ENCODE assay signal across 1 cellular context in the genomic region with DNA sequence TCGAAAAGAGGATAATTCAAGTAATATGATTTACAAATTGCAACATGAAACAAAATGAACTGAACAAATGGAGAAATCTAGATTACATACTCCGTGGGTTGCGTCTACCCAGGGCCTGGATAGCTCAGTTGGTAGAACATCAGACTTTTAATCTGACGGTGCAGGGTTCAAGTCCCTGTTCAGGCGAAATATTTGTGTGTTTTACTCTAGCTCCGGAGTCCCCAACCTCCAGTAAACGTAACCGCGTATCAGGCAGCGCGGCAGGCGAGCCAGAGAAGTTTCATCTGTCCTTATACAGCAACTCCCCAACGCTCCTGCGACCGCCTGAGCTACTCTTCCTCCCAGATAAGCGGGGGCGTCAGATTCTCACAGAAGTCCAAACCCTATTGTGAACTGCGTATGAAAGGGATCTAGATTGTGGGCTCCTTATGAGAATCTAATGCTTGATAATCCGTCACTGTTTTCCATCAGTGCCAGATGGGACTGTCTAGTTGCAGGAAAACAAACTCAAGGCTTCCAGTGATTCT.
TF ChIP-seq lines count a peak whose summit lies in the region.

No MANE protein-coding gene starts in this region.

TF ChIP-seq in K562, 482 proteins besides CTCF, POLR2A, EP300 and RAD21 (continued from another document and continues in another):
- TF ChIP-seq, protein P1, sequence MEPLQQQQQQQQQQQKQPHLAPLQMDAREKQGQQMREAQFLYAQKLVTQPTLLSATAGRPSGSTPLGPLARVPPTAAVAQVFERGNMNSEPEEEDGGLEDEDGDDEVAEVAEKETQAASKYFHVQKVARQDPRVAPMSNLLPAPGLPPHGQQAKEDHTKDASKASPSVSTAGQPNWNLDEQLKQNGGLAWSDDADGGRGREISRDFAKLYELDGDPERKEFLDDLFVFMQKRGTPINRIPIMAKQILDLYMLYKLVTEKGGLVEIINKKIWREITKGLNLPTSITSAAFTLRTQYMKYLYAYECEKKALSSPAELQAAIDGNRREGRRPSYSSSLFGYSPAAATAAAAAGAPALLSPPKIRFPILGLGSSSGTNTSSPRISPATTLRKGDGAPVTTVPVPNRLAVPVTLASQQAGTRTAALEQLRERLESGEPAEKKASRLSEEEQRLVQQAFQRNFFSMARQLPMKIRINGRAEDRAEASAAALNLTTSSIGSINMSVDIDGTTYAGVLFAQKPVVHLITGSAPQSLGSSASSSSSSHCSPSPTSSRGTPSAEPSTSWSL (CRISPR knock-in tag; IDR thresholded peaks at IDR 0.05; ENCODE audit: borderline replicate concordance) = no peak
- TF ChIP-seq, protein P2, sequence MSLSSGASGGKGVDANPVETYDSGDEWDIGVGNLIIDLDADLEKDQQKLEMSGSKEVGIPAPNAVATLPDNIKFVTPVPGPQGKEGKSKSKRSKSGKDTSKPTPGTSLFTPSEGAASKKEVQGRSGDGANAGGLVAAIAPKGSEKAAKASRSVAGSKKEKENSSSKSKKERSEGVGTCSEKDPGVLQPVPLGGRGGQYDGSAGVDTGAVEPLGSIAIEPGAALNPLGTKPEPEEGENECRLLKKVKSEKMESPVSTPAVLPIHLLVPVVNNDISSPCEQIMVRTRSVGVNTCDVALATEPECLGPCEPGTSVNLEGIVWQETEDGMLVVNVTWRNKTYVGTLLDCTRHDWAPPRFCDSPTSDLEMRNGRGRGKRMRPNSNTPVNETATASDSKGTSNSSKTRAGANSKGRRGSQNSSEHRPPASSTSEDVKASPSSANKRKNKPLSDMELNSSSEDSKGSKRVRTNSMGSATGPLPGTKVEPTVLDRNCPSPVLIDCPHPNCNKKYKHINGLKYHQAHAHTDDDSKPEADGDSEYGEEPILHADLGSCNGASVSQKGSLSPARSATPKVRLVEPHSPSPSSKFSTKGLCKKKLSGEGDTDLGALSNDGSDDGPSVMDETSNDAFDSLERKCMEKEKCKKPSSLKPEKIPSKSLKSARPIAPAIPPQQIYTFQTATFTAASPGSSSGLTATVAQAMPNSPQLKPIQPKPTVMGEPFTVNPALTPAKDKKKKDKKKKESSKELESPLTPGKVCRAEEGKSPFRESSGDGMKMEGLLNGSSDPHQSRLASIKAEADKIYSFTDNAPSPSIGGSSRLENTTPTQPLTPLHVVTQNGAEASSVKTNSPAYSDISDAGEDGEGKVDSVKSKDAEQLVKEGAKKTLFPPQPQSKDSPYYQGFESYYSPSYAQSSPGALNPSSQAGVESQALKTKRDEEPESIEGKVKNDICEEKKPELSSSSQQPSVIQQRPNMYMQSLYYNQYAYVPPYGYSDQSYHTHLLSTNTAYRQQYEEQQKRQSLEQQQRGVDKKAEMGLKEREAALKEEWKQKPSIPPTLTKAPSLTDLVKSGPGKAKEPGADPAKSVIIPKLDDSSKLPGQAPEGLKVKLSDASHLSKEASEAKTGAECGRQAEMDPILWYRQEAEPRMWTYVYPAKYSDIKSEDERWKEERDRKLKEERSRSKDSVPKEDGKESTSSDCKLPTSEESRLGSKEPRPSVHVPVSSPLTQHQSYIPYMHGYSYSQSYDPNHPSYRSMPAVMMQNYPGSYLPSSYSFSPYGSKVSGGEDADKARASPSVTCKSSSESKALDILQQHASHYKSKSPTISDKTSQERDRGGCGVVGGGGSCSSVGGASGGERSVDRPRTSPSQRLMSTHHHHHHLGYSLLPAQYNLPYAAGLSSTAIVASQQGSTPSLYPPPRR (CRISPR knock-in tag; IDR thresholded peaks at IDR 0.05; ENCODE audit: borderline replicate concordance) = no peak; the same call in 1 of the 2 replicates
- TF ChIP-seq MAZ (CRISPR knock-in tag; conservative IDR thresholded peaks at IDR 0.05 in 1 of 2, IDR thresholded peaks at IDR 0.05 in 1 of 2) (peak; percentile 23 to 89; a peak in 2 of 4 replicates), PML (IDR thresholded peaks at IDR 0.05; ENCODE audit: low read length) (peak; percentile 46; the same call in 1 of the 2 replicates), ZKSCAN8 (CRISPR knock-in tag; IDR thresholded peaks at IDR 0.05) (peak; percentile 36; the same call in 1 of the 2 replicates), SIN3B (IDR thresholded peaks at IDR 0.05; ENCODE audit: low read depth) (no peak), ZEB2 (IDR thresholded peaks at IDR 0.05) (0 out of 2 replicates have a peak, but pooled peaks have one; percentile 52), KLF16 (IDR thresholded peaks at IDR 0.05) (no peak; the same call in 1 of the 2 replicates), EWSR1 (IDR thresholded peaks at IDR 0.05; ENCODE audit: borderline replicate concordance, low read depth, partially characterized antibody) (no peak), ZNF57 (CRISPR knock-in tag; IDR thresholded peaks at IDR 0.05) (no peak), ZNF174 (CRISPR knock-in tag; IDR thresholded peaks at IDR 0.05) (0 out of 2 replicates have a peak, but pooled peaks have one; percentile 9), ZNF830 (CRISPR knock-in tag; IDR thresholded peaks at IDR 0.05) (no peak), ZNF707 (CRISPR knock-in tag; conservative IDR thresholded peaks at IDR 0.05) (no peak), ZBTB17 (CRISPR knock-in tag; IDR thresholded peaks at IDR 0.05) (no peak), SMARCC2 (IDR thresholded peaks at IDR 0.05; ENCODE audit: low read depth) (no peak), MXI1 (IDR thresholded peaks at IDR 0.05; ENCODE audit: low read depth, low read length) (peak; percentile 46; the same call in 1 of the 2 replicates), RCOR1 (IDR thresholded peaks at IDR 0.05; ENCODE audit: borderline replicate concordance in 1 of 2, low read depth in 2 of 2, low read length in 2 of 2) (peak; percentile 7 to 90; a peak in 3 of 4 replicates), ZNF561 (CRISPR knock-in tag; conservative IDR thresholded peaks at IDR 0.05) (no peak), ZNF778 (CRISPR knock-in tag; IDR thresholded peaks at IDR 0.05) (no peak), NR3C1 (CRISPR knock-in tag; IDR thresholded peaks at IDR 0.05) (no peak), CBX5 (IDR thresholded peaks at IDR 0.05; ENCODE audit: borderline replicate concordance, low read depth) (no peak)
- TF ChIP-seq, protein P3, sequence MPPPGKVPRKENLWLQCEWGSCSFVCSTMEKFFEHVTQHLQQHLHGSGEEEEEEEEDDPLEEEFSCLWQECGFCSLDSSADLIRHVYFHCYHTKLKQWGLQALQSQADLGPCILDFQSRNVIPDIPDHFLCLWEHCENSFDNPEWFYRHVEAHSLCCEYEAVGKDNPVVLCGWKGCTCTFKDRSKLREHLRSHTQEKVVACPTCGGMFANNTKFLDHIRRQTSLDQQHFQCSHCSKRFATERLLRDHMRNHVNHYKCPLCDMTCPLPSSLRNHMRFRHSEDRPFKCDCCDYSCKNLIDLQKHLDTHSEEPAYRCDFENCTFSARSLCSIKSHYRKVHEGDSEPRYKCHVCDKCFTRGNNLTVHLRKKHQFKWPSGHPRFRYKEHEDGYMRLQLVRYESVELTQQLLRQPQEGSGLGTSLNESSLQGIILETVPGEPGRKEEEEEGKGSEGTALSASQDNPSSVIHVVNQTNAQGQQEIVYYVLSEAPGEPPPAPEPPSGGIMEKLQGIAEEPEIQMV (tag; conservative IDR thresholded peaks at IDR 0.05; ENCODE audit: low read depth) = no peak
- TF ChIP-seq, protein P4, sequence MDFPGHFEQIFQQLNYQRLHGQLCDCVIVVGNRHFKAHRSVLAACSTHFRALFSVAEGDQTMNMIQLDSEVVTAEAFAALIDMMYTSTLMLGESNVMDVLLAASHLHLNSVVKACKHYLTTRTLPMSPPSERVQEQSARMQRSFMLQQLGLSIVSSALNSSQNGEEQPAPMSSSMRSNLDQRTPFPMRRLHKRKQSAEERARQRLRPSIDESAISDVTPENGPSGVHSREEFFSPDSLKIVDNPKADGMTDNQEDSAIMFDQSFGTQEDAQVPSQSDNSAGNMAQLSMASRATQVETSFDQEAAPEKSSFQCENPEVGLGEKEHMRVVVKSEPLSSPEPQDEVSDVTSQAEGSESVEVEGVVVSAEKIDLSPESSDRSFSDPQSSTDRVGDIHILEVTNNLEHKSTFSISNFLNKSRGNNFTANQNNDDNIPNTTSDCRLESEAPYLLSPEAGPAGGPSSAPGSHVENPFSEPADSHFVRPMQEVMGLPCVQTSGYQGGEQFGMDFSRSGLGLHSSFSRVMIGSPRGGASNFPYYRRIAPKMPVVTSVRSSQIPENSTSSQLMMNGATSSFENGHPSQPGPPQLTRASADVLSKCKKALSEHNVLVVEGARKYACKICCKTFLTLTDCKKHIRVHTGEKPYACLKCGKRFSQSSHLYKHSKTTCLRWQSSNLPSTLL (IDR thresholded peaks at IDR 0.05) = peak; percentile 81
- TF ChIP-seq, protein P5, sequence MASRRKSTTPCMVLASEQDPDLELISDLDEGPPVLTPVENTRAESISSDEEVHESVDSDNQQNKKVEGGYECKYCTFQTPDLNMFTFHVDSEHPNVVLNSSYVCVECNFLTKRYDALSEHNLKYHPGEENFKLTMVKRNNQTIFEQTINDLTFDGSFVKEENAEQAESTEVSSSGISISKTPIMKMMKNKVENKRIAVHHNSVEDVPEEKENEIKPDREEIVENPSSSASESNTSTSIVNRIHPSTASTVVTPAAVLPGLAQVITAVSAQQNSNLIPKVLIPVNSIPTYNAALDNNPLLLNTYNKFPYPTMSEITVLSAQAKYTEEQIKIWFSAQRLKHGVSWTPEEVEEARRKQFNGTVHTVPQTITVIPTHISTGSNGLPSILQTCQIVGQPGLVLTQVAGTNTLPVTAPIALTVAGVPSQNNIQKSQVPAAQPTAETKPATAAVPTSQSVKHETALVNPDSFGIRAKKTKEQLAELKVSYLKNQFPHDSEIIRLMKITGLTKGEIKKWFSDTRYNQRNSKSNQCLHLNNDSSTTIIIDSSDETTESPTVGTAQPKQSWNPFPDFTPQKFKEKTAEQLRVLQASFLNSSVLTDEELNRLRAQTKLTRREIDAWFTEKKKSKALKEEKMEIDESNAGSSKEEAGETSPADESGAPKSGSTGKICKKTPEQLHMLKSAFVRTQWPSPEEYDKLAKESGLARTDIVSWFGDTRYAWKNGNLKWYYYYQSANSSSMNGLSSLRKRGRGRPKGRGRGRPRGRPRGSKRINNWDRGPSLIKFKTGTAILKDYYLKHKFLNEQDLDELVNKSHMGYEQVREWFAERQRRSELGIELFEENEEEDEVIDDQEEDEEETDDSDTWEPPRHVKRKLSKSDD (conservative IDR thresholded peaks at IDR 0.05; ENCODE audit: low read length) = peak; percentile 73; the same call in 1 of the 2 replicates
- TF ChIP-seq, protein P6, sequence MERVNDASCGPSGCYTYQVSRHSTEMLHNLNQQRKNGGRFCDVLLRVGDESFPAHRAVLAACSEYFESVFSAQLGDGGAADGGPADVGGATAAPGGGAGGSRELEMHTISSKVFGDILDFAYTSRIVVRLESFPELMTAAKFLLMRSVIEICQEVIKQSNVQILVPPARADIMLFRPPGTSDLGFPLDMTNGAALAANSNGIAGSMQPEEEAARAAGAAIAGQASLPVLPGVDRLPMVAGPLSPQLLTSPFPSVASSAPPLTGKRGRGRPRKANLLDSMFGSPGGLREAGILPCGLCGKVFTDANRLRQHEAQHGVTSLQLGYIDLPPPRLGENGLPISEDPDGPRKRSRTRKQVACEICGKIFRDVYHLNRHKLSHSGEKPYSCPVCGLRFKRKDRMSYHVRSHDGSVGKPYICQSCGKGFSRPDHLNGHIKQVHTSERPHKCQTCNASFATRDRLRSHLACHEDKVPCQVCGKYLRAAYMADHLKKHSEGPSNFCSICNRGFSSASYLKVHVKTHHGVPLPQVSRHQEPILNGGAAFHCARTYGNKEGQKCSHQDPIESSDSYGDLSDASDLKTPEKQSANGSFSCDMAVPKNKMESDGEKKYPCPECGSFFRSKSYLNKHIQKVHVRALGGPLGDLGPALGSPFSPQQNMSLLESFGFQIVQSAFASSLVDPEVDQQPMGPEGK (CRISPR knock-in tag; IDR thresholded peaks at IDR 0.05; ENCODE audit: borderline replicate concordance) = no peak
- TF ChIP-seq, protein P7, sequence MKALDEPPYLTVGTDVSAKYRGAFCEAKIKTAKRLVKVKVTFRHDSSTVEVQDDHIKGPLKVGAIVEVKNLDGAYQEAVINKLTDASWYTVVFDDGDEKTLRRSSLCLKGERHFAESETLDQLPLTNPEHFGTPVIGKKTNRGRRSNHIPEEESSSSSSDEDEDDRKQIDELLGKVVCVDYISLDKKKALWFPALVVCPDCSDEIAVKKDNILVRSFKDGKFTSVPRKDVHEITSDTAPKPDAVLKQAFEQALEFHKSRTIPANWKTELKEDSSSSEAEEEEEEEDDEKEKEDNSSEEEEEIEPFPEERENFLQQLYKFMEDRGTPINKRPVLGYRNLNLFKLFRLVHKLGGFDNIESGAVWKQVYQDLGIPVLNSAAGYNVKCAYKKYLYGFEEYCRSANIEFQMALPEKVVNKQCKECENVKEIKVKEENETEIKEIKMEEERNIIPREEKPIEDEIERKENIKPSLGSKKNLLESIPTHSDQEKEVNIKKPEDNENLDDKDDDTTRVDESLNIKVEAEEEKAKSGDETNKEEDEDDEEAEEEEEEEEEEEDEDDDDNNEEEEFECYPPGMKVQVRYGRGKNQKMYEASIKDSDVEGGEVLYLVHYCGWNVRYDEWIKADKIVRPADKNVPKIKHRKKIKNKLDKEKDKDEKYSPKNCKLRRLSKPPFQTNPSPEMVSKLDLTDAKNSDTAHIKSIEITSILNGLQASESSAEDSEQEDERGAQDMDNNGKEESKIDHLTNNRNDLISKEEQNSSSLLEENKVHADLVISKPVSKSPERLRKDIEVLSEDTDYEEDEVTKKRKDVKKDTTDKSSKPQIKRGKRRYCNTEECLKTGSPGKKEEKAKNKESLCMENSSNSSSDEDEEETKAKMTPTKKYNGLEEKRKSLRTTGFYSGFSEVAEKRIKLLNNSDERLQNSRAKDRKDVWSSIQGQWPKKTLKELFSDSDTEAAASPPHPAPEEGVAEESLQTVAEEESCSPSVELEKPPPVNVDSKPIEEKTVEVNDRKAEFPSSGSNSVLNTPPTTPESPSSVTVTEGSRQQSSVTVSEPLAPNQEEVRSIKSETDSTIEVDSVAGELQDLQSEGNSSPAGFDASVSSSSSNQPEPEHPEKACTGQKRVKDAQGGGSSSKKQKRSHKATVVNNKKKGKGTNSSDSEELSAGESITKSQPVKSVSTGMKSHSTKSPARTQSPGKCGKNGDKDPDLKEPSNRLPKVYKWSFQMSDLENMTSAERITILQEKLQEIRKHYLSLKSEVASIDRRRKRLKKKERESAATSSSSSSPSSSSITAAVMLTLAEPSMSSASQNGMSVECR (CRISPR knock-in tag; IDR thresholded peaks at IDR 0.05) = no peak
- TF ChIP-seq, protein P8, sequence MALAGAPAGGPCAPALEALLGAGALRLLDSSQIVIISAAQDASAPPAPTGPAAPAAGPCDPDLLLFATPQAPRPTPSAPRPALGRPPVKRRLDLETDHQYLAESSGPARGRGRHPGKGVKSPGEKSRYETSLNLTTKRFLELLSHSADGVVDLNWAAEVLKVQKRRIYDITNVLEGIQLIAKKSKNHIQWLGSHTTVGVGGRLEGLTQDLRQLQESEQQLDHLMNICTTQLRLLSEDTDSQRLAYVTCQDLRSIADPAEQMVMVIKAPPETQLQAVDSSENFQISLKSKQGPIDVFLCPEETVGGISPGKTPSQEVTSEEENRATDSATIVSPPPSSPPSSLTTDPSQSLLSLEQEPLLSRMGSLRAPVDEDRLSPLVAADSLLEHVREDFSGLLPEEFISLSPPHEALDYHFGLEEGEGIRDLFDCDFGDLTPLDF (CRISPR knock-in tag; IDR thresholded peaks at IDR 0.05) = peak; percentile 42; the same call in 1 of the 2 replicates
- TF ChIP-seq, protein P9, sequence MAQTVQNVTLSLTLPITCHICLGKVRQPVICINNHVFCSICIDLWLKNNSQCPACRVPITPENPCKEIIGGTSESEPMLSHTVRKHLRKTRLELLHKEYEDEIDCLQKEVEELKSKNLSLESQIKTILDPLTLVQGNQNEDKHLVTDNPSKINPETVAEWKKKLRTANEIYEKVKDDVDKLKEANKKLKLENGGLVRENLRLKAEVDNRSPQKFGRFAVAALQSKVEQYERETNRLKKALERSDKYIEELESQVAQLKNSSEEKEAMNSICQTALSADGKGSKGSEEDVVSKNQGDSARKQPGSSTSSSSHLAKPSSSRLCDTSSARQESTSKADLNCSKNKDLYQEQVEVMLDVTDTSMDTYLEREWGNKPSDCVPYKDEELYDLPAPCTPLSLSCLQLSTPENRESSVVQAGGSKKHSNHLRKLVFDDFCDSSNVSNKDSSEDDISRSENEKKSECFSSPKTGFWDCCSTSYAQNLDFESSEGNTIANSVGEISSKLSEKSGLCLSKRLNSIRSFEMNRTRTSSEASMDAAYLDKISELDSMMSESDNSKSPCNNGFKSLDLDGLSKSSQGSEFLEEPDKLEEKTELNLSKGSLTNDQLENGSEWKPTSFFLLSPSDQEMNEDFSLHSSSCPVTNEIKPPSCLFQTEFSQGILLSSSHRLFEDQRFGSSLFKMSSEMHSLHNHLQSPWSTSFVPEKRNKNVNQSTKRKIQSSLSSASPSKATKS (CRISPR knock-in tag; IDR thresholded peaks at IDR 0.05) = no peak
